In the genomic region with DNA sequence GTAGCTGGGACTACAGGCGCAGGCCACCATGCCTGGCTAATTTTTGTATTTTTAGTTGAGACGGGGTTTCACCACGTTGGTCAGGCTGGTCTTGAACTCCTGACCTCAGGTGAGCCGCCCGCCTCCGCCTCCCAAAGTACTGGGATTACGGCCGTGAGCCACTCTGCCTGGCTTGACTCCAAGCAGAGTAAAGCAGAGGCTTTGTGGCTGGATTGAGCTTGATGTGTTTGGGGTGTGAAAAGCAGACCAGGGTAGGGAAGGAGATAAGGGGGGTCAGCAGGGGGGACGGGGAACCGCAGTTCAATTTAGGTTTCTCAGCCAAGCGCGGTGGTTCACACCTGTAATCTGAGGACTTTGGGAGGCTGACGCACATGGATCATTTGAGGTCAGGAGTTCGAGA, we compare ENCODE assay signal across 22 cellular contexts. TPM values are rescaled to one million over a fixed set of nuclear protein-coding genes. Genes with fewer than 3 reads are reported as not detected.
DNase-seq lines count a peak whose midpoint lies in the region; ATAC-seq and TF ChIP-seq lines count a peak whose summit lies in the region.
"Had no signal": no experiment of that assay in that cellular context is flagged by ENCODE, and none has a peak within 500 bp of the region (broad histone marks: within the 10 kb centered on the region; RNA-seq: fewer than 3 reads in every experiment).

No MANE protein-coding gene starts in this region.

- H3K27me3 Mint-ChIP-seq in glutamatergic neuron (ENCODE audit: unreplicated experiment): peaks cover 3% of the 10 kb centered on the region
- H3K27me3 Mint-ChIP-seq: CD4-positive, alpha-beta memory T cell; CD4-positive, CD25-positive, alpha-beta regulatory T cell; CD8-positive, alpha-beta memory T cell had no signal

- peaks cover 6% of the 10 kb centered on the region for H3K9me3 Mint-ChIP-seq in glutamatergic neuron (ENCODE audit: unreplicated experiment)
- H3K9me3 Mint-ChIP-seq: CD4-positive, alpha-beta memory T cell; CD4-positive, CD25-positive, alpha-beta regulatory T cell; CD8-positive, alpha-beta memory T cell had no signal

- no peaks in the 10 kb centered on the region for H3K36me3 Mint-ChIP-seq in glutamatergic neuron (ENCODE audit: unreplicated experiment)
- H3K36me3 Mint-ChIP-seq: CD14-positive monocyte had no signal

- TF ChIP-seq CTCF in glutamatergic neuron (IDR thresholded peaks at IDR 0.05; ENCODE audit: partially characterized antibody, unreplicated experiment): no peak
- TF ChIP-seq CTCF in psoas muscle (IDR thresholded peaks at IDR 0.05): no peak

- H3K36me3 ChIP-seq in esophagus (ENCODE audit: control insufficient read depth in 2 of 2, insufficient read depth in 2 of 2, low read length in 1 of 2): no peaks in the 10 kb centered on the region
- no peaks in the 10 kb centered on the region for H3K36me3 ChIP-seq in psoas muscle (ENCODE audit: insufficient read depth in 1 of 2, low read depth in 1 of 2)
- H3K36me3 ChIP-seq in aorta (ENCODE audit: control insufficient read depth in 1 of 2, insufficient read depth in 2 of 2, low read length in 1 of 2): no peaks in the 10 kb centered on the region
- H3K36me3 ChIP-seq: BE2C, BLaER1 had no signal

- H3K9me3 ChIP-seq in esophagus (ENCODE audit: control insufficient read depth in 2 of 2, insufficient read depth in 1 of 2, low read depth in 1 of 2, low read length in 1 of 2) (no peaks in the 10 kb centered on the region), psoas muscle (no peaks in the 10 kb centered on the region), aorta (ENCODE audit: control insufficient read depth, low read length) (no peaks in the 10 kb centered on the region)
- H3K9me3 ChIP-seq: BE2C, Caco-2 had no signal

- H3K4me3 Mint-ChIP-seq in glutamatergic neuron (ENCODE audit: unreplicated experiment): no peak overlapping the region
- H3K4me3 Mint-ChIP-seq: CD14-positive monocyte; CD8-positive, alpha-beta memory T cell had no signal

- H3K27ac ChIP-seq in esophagus (ENCODE audit: low read depth in 2 of 2, low read length in 1 of 2): peak overlapping the region; percentile 4 to 86
- peak overlapping the region; percentile 87 for H3K27ac ChIP-seq in psoas muscle
- no peak overlapping the region for H3K27ac ChIP-seq in aorta (ENCODE audit: low read depth in 1 of 2, low read length in 2 of 2)
- H3K27ac ChIP-seq: BLaER1 had no signal

- H3K27me3 ChIP-seq in esophagus (ENCODE audit: control insufficient read depth in 1 of 2, insufficient read depth in 2 of 2, low read length in 2 of 2): no peaks in the 10 kb centered on the region
- peaks cover 0 to under 1% (median 0%) of the 10 kb centered on the region in 3 donors for H3K27me3 ChIP-seq in psoas muscle (ENCODE audit: insufficient read depth in 3 of 3, low read length in 2 of 3)
- no peaks in the 10 kb centered on the region for H3K27me3 ChIP-seq in aorta (ENCODE audit: control insufficient read depth in 1 of 2, insufficient read depth in 2 of 2, low read length in 1 of 2)
- H3K27me3 ChIP-seq: BE2C, BLaER1 had no signal

- ATAC-seq in psoas muscle (no peak), GM19463 (IDR thresholded peaks at IDR 0.05; ENCODE audit: unreplicated experiment) (no peak), aorta (ENCODE audit: low FRiP score) (no peak)

- no peak overlapping the region for H3K4me3 ChIP-seq in esophagus (ENCODE audit: low read depth in 1 of 2, low read length in 2 of 2)
- H3K4me3 ChIP-seq in psoas muscle: no peak overlapping the region
- H3K4me3 ChIP-seq in aorta (ENCODE audit: low read length in 2 of 2): no peak overlapping the region
- H3K4me3 ChIP-seq: BLaER1 had no signal

- H3K4me1 Mint-ChIP-seq in glutamatergic neuron (ENCODE audit: low read depth, unreplicated experiment): no peaks in the 10 kb centered on the region

- intact Hi-C loops in psoas muscle (cut with DNase I) (no loop called here), aorta (cut with DNase I) (no loop called here)

- H3K4me1 ChIP-seq in esophagus (ENCODE audit: control insufficient read depth in 2 of 2, insufficient read depth in 2 of 2, low read length in 1 of 2) (no peaks in the 10 kb centered on the region), psoas muscle (no peaks in the 10 kb centered on the region), aorta (ENCODE audit: control insufficient read depth in 1 of 2, insufficient read depth in 2 of 2, low read length in 2 of 2) (no peaks in the 10 kb centered on the region)
- H3K4me1 ChIP-seq: BE2C, Caco-2 had no signal

- H3K27ac Mint-ChIP-seq in glutamatergic neuron (ENCODE audit: unreplicated experiment): peak overlapping the region; percentile 24
- H3K27ac Mint-ChIP-seq: CD14-positive monocyte; CD4-positive, CD25-positive, alpha-beta regulatory T cell had no signal

- DNase-seq in glutamatergic neuron: no peak
- no peak for DNase-seq in psoas muscle
- no peak for DNase-seq in NCI-H2029 (lab: John Stamatoyannopoulos, UW)
- no peak for DNase-seq in cerebellum (ENCODE audit: low spot score)
- no peak for DNase-seq in aorta
- DNase-seq: 8988T; ACHN; BE2C; C1 segment of cervical spinal cord; Caco-2; CD4-positive, alpha-beta memory T cell; CD4-positive, CD25-positive, alpha-beta regulatory T cell; CD8-positive, alpha-beta memory T cell; DMS79 treated with DMSO at 0.1 percent for 48 hours; GF-D8 had no signal

- WGBS in esophagus, 2 donors: 78 to 82% methylated on average over 14 of the region's 14 CpGs
- 39 to 55% (median 43%) methylated on average over 14 of the region's 14 CpGs for WGBS in psoas muscle, 3 donors
- WGBS in aorta, 2 donors: 83% methylated on average over 14 of the region's 14 CpGs

RNA-seq across cellular contexts. Expression of gene CLPP, which starts 4.2 kb away (rescaled TPM):
- polyA plus RNA-seq in esophagus (10 to 100 TPM; 38.0 to 65.5 TPM), psoas muscle (100 to 1,000 TPM; 101 to 140 (median 121) TPM), aorta (10 to 100 TPM; 44.8 to 52.9 TPM)
- total RNA-seq in glutamatergic neuron (ENCODE audit: unreplicated experiment) (97.3 TPM), psoas muscle (100 to 1,000 TPM in 3 of 4 donors, 10 to 100 TPM in 1; 82.0 to 121 (median 116) TPM), cerebellum (22.1 TPM), aorta (10 to 100 TPM; 46.7 to 47.8 TPM)

RNA-seq across cellular contexts. Expression of gene ALKBH7, which starts 15.4 kb away (rescaled TPM):
- 10 to 100 TPM; 40.6 to 57.1 TPM for polyA plus RNA-seq in esophagus
- 66.8 TPM for total RNA-seq in glutamatergic neuron (ENCODE audit: unreplicated experiment)
- total RNA-seq in psoas muscle: 100 to 1,000 TPM in 2 of 4 donors, 10 to 100 TPM in 2; 72.3 to 120 (median 96.8) TPM
- 100 to 1,000 TPM in 1 of 3 donors, 10 to 100 TPM in 2; 71.5 to 114 (median 99.5) TPM for polyA plus RNA-seq in psoas muscle
- 21.2 TPM for total RNA-seq in cerebellum
- 10 to 100 TPM; 36.5 to 44.6 TPM for total RNA-seq in aorta
- 100 to 1,000 TPM in 1 of 2 donors, 10 to 100 TPM in 1; 87.5 to 124 TPM for polyA plus RNA-seq in aorta

RNA-seq across cellular contexts. Expression of gene PSPN, which starts 18.6 kb away (rescaled TPM):
- under 1 TPM; 0.47 to 0.79 TPM for polyA plus RNA-seq in esophagus
- total RNA-seq in glutamatergic neuron (ENCODE audit: unreplicated experiment): 2.3 TPM
- total RNA-seq in psoas muscle: 1 to 10 TPM in 1 of 4 donors, under 1 TPM in 3; 0.55 to 1.0 (median 0.65) TPM
- 1 to 10 TPM in 1 of 3 donors, under 1 TPM in 2; 0.34 to 1.3 (median 0.78) TPM for polyA plus RNA-seq in psoas muscle
- total RNA-seq in cerebellum: 3.3 TPM
- 1 to 10 TPM; 1.0 to 2.2 TPM for total RNA-seq in aorta
- 1 to 10 TPM in 1 of 2 donors, under 1 TPM in 1; 0.95 to 1.1 TPM for polyA plus RNA-seq in aorta

RNA-seq across cellular contexts. Expression of gene ACER1, which starts 23.8 kb away (rescaled TPM):
- polyA plus RNA-seq in esophagus: 1 to 10 TPM; 6.2 to 7.4 TPM
- not detected for total RNA-seq in glutamatergic neuron (ENCODE audit: unreplicated experiment)
- not detected for total RNA-seq in psoas muscle
- polyA plus RNA-seq in psoas muscle: not detected
- not detected for total RNA-seq in cerebellum
- total RNA-seq in aorta: not detected
- polyA plus RNA-seq in aorta: under 1 TPM in 1 of 2 donors, not detected in 1; 0.10 TPM
- total RNA-seq: A673; Caco-2; Calu3; CD8-positive, alpha-beta memory T cell had no signal
- polyA plus RNA-seq: AG04450, CD14-positive monocyte had no signal

RNA-seq across cellular contexts. Expression of gene GTF2F1, which starts 35.8 kb away (rescaled TPM):
- polyA plus RNA-seq in esophagus (10 to 100 TPM; 35.7 to 46.6 TPM), psoas muscle (10 to 100 TPM; 33.8 to 60.0 (median 42.8) TPM), aorta (10 to 100 TPM; 41.7 to 59.4 TPM)
- total RNA-seq in glutamatergic neuron (ENCODE audit: unreplicated experiment) (56.0 TPM), psoas muscle (10 to 100 TPM; 23.7 to 37.0 (median 33.3) TPM), cerebellum (25.3 TPM), aorta (10 to 100 TPM; 35.7 to 45.2 TPM)

Comparison
In these comparisons a context has a peak if more than half of its experiments do, and no peak if none do; other contexts are left out.
1. H3K27ac ChIP-seq: peak in esophagus (2 of 2) and psoas muscle (single experiment); none in aorta (0 of 2).